13 cellular contexts compared by ENCODE assay signal in genomic region chr11:67034350-67034749, GRCh38. TPM values are rescaled to one million over a fixed set of nuclear protein-coding genes. Genes with fewer than 3 reads are reported as not detected.
A peak's percentile ranks its signal among the peaks of the same experiment; 100 is the strongest.
DNase-seq lines count a peak whose midpoint lies in the region; ATAC-seq and TF ChIP-seq lines count a peak whose summit lies in the region.
"Had no signal": no experiment of that assay in that cellular context is flagged by ENCODE, and none has a peak within 500 bp of the region (broad histone marks: within the 10 kb centered on the region; RNA-seq: fewer than 3 reads in every experiment).

No MANE protein-coding gene starts in this region.

- no peak for ATAC-seq in activated CD4-positive, alpha-beta T cell treated with anti-CD3 and anti-CD28 coated beads for 36 hours

- H3K4me3 ChIP-seq in AG04450 (ENCODE audit: low read depth, low read length) (no peak overlapping the region), OCI-LY3 (ENCODE audit: low read length) (peak overlapping the region; percentile 46), mesendoderm (ENCODE audit: low read length) (no peak overlapping the region)
- H3K4me3 ChIP-seq: HAP-1 had no signal

- intact Hi-C loops in activated CD4-positive, alpha-beta T cell treated with anti-CD3 and anti-CD28 coated beads for 36 hours (cut with DNase I, micrococcal nuclease): no loop called here

- POLR2A ChIA-PET in AG04450 (lab: Yijun Ruan, JAX): no interaction called here
- POLR2A ChIA-PET in activated CD4-positive, alpha-beta T cell treated with anti-CD3 and anti-CD28 coated beads for 36 hours (lab: Charles Lee): no interaction called here

- H3K9me3 ChIP-seq in AG04450 (ENCODE audit: control insufficient read depth, insufficient read depth, low read length): no peaks in the 10 kb centered on the region
- H3K9me3 ChIP-seq in OCI-LY3 (ENCODE audit: insufficient read depth, low read length): no peaks in the 10 kb centered on the region
- H3K9me3 ChIP-seq: HAP-1 had no signal

- no peak overlapping the region for H3K4ac ChIP-seq in mesendoderm (ENCODE audit: low read depth, low read length)

- H3K27me3 ChIP-seq in AG04450 (ENCODE audit: control insufficient read depth, insufficient read depth, low read length) (peaks cover 2% of the 10 kb centered on the region), OCI-LY3 (ENCODE audit: low read depth, low read length) (peaks cover 35% of the 10 kb centered on the region), mesendoderm (ENCODE audit: insufficient read depth, low read length, poor library complexity) (no peaks in the 10 kb centered on the region)

- H2AK5ac ChIP-seq in mesendoderm (ENCODE audit: low read length): no peak overlapping the region

- H3K79me2 ChIP-seq in OCI-LY3 (ENCODE audit: low read length) (no peaks in the 10 kb centered on the region), mesendoderm (ENCODE audit: control insufficient read depth, insufficient read depth, low read length) (no peaks in the 10 kb centered on the region)

- peak overlapping the region; percentile 21 for H3K27ac ChIP-seq in AG04450 (ENCODE audit: low read depth, low read length)
- H3K27ac ChIP-seq in OCI-LY3 (ENCODE audit: low read length): no peak overlapping the region
- H3K27ac ChIP-seq in mesendoderm (ENCODE audit: low read depth, low read length): no peak overlapping the region

- H3K9ac ChIP-seq in OCI-LY3 (ENCODE audit: low read length): no peak overlapping the region
- H3K9ac ChIP-seq in mesendoderm (ENCODE audit: low read length): no peak overlapping the region

- no CpG with 5 or more reads among the region's 6 CpGs for WGBS in mesendoderm (ENCODE audit: extremely low coverage, insufficient coverage, low lambda C conversion rate)

- H3K36me3 Mint-ChIP-seq in chondrocyte (ENCODE audit: low read depth) (no peaks in the 10 kb centered on the region), osteocyte (ENCODE audit: unreplicated experiment) (no peaks in the 10 kb centered on the region)
- no peaks in the 10 kb centered on the region for H3K36me3 Mint-ChIP-seq in activated CD4-positive, alpha-beta T cell treated with anti-CD3 and anti-CD28 coated beads for 36 hours (ENCODE audit: low read depth)
- H3K36me3 Mint-ChIP-seq in activated naive CD4-positive, alpha-beta T cell treated with anti-CD3 and anti-CD28 coated beads, Interleukin-2, amount 10 ng/mL, durations not matched to agents 7 days and 5 days: no peaks in the 10 kb centered on the region
- H3K36me3 Mint-ChIP-seq: IgD-negative memory B cell had no signal

- H2BK120ac ChIP-seq in mesendoderm (ENCODE audit: low read depth, low read length): no peak overlapping the region

- H2BK15ac ChIP-seq in mesendoderm (replicated peaks; ENCODE audit: low read depth): no peak overlapping the region

- CTCF ChIA-PET in AG04450 (lab: Charles Lee): no interaction called here
- CTCF ChIA-PET in activated CD4-positive, alpha-beta T cell treated with anti-CD3 and anti-CD28 coated beads for 36 hours (lab: Charles Lee): no interaction called here
- CTCF ChIA-PET in activated naive CD4-positive, alpha-beta T cell treated with anti-CD3 and anti-CD28 coated beads, Interleukin-2, amount 10 ng/mL, durations not matched to agents 7 days and 5 days (lab: Charles Lee): no interaction called here

- H3K4me1 ChIP-seq in OCI-LY3 (ENCODE audit: low read length) (peaks cover 56% of the 10 kb centered on the region), mesendoderm (ENCODE audit: control insufficient read depth, low read depth, low read length) (peaks cover 4% of the 10 kb centered on the region)
- H3K4me1 ChIP-seq: HAP-1 had no signal

- H4K5ac ChIP-seq in mesendoderm (ENCODE audit: low read length): no peak overlapping the region

- H3K36me3 ChIP-seq in OCI-LY3 (replicated peaks; ENCODE audit: low read depth, low read length) (no peaks in the 10 kb centered on the region), mesendoderm (ENCODE audit: control insufficient read depth, insufficient read depth, low read length) (no peaks in the 10 kb centered on the region)
- H3K36me3 ChIP-seq: HAP-1 had no signal

- no peaks in the 10 kb centered on the region for H3K27me3 Mint-ChIP-seq in chondrocyte (ENCODE audit: low read depth)
- no peaks in the 10 kb centered on the region for H3K27me3 Mint-ChIP-seq in osteocyte (ENCODE audit: unreplicated experiment)
- peaks cover 19% of the 10 kb centered on the region for H3K27me3 Mint-ChIP-seq in activated CD4-positive, alpha-beta T cell treated with anti-CD3 and anti-CD28 coated beads for 36 hours
- H3K27me3 Mint-ChIP-seq in activated naive CD4-positive, alpha-beta T cell treated with anti-CD3 and anti-CD28 coated beads, Interleukin-2, amount 10 ng/mL, durations not matched to agents 7 days and 5 days: peaks cover 73% of the 10 kb centered on the region

- DNase-seq in AG04450 (ENCODE audit: low read depth, low spot score): no peak
- no peak for DNase-seq in chondrocyte (ENCODE audit: low spot score)
- no peak for DNase-seq in osteocyte (ENCODE audit: extremely low spot score, unreplicated experiment)
- no peak for DNase-seq in activated CD4-positive, alpha-beta T cell treated with anti-CD3 and anti-CD28 coated beads for 36 hours
- DNase-seq in activated effector memory CD4-positive, alpha-beta T cell treated with Interleukin-2 at 50 U/mL for 16 hours: no peak
- DNase-seq in activated naive CD4-positive, alpha-beta T cell treated with anti-CD3 and anti-CD28 coated beads, Interleukin-2, amount 10 ng/mL, durations not matched to agents 7 days and 5 days: no peak
- no peak for DNase-seq in mesendoderm
- DNase-seq: NCI-H1417 treated with DMSO at 0.1 percent for 48 hours, NCI-H2029 treated with DMSO at 0.1 percent for 48 hours, NCI-H510A had no signal

- no peak overlapping the region for H3K18ac ChIP-seq in mesendoderm (ENCODE audit: low read length)

- H3K9me3 Mint-ChIP-seq in chondrocyte (ENCODE audit: low read depth) (no peaks in the 10 kb centered on the region), osteocyte (ENCODE audit: unreplicated experiment) (no peaks in the 10 kb centered on the region)
- no peaks in the 10 kb centered on the region for H3K9me3 Mint-ChIP-seq in activated CD4-positive, alpha-beta T cell treated with anti-CD3 and anti-CD28 coated beads for 36 hours (ENCODE audit: low read depth)
- H3K9me3 Mint-ChIP-seq in activated naive CD4-positive, alpha-beta T cell treated with anti-CD3 and anti-CD28 coated beads, Interleukin-2, amount 10 ng/mL, durations not matched to agents 7 days and 5 days: no peaks in the 10 kb centered on the region
- H3K9me3 Mint-ChIP-seq: IgD-negative memory B cell had no signal

- H3K4me3 Mint-ChIP-seq in chondrocyte (ENCODE audit: unreplicated experiment) (no peak overlapping the region), osteocyte (ENCODE audit: unreplicated experiment) (no peak overlapping the region)
- no peak overlapping the region for H3K4me3 Mint-ChIP-seq in activated CD4-positive, alpha-beta T cell treated with anti-CD3 and anti-CD28 coated beads for 36 hours
- no peak overlapping the region for H3K4me3 Mint-ChIP-seq in activated naive CD4-positive, alpha-beta T cell treated with anti-CD3 and anti-CD28 coated beads, Interleukin-2, amount 10 ng/mL, durations not matched to agents 7 days and 5 days
- H3K4me3 Mint-ChIP-seq: IgD-negative memory B cell had no signal

- H2BK5ac ChIP-seq in mesendoderm (ENCODE audit: low read length): no peak overlapping the region

- H3K23ac ChIP-seq in mesendoderm (ENCODE audit: low read length): no peak overlapping the region

- no peak overlapping the region for H4K8ac ChIP-seq in mesendoderm (ENCODE audit: low read depth, low read length)

- peak overlapping the region; percentile 98 for H3K27ac Mint-ChIP-seq in chondrocyte (ENCODE audit: unreplicated experiment)
- H3K27ac Mint-ChIP-seq in osteocyte (ENCODE audit: unreplicated experiment): peak overlapping the region; percentile 92
- H3K27ac Mint-ChIP-seq in activated CD4-positive, alpha-beta T cell treated with anti-CD3 and anti-CD28 coated beads for 36 hours: no peak overlapping the region
- no peak overlapping the region for H3K27ac Mint-ChIP-seq in activated naive CD4-positive, alpha-beta T cell treated with anti-CD3 and anti-CD28 coated beads, Interleukin-2, amount 10 ng/mL, durations not matched to agents 7 days and 5 days
- H3K27ac Mint-ChIP-seq: IgD-negative memory B cell had no signal

- H2AFZ ChIP-seq in OCI-LY3 (ENCODE audit: low read depth, low read length): no peak overlapping the region

- H3K4me2 ChIP-seq in OCI-LY3 (ENCODE audit: low read length) (peak overlapping the region; percentile 76), mesendoderm (ENCODE audit: low read length) (no peak overlapping the region)

- no peaks in the 10 kb centered on the region for H3K79me1 ChIP-seq in mesendoderm (ENCODE audit: low read length)

- no peak overlapping the region for H3K56ac ChIP-seq in mesendoderm (ENCODE audit: low read length)

- TF ChIP-seq CTCF in AG04450 (IDR thresholded peaks at IDR 0.05; ENCODE audit: low read depth, low read length) (no peak), OCI-LY3 (IDR thresholded peaks at IDR 0.05; ENCODE audit: low read depth, low read length) (no peak), chondrocyte (IDR thresholded peaks at IDR 0.05) (no peak), osteocyte (IDR thresholded peaks at IDR 0.05) (no peak)

- peaks cover 57% of the 10 kb centered on the region for H3K4me1 Mint-ChIP-seq in chondrocyte (ENCODE audit: low read depth)
- H3K4me1 Mint-ChIP-seq in osteocyte (ENCODE audit: unreplicated experiment): peaks cover 57% of the 10 kb centered on the region
- H3K4me1 Mint-ChIP-seq in activated CD4-positive, alpha-beta T cell treated with anti-CD3 and anti-CD28 coated beads for 36 hours: no peaks in the 10 kb centered on the region
- H3K4me1 Mint-ChIP-seq in activated naive CD4-positive, alpha-beta T cell treated with anti-CD3 and anti-CD28 coated beads, Interleukin-2, amount 10 ng/mL, durations not matched to agents 7 days and 5 days: no peaks in the 10 kb centered on the region

- H4K20me1 ChIP-seq in OCI-LY3 (ENCODE audit: insufficient read depth, low read length): no peaks in the 10 kb centered on the region

RNA-seq across cellular contexts. Expression of gene SYT12, which starts 11.4 kb away (rescaled TPM):
- polyA plus RNA-seq in AG04450 (2011; rRNA removed): 0.30 and 0.41 TPM in 2 replicates
- 0.09 and 0.46 TPM in 2 replicates for polyA minus RNA-seq in AG04450 (2011; rRNA and poly(A)+ RNA removed)
- 7.2 to 15.3 TPM (median 7.2 TPM) in 3 replicates for total RNA-seq in chondrocyte
- total RNA-seq in osteocyte: 1.4 and 1.7 TPM in 2 replicates
- under 1 TPM in 1 of 2 experiments, not detected in 1; 0.11 TPM for total RNA-seq in activated CD4-positive, alpha-beta T cell treated with anti-CD3 and anti-CD28 coated beads for 36 hours
- 0.37 TPM for polyA plus RNA-seq in mesendoderm (2013, experiment 1 of 2)
- 0.34 TPM for polyA plus RNA-seq in mesendoderm (2013, experiment 2 of 2)
- polyA plus RNA-seq: IgD-negative memory B cell had no signal

RNA-seq across cellular contexts. Expression of gene RHOD, which starts 22.3 kb away (rescaled TPM):
- polyA plus RNA-seq in AG04450 (2011; rRNA removed): 12.9 and 16.9 TPM in 2 replicates
- polyA minus RNA-seq in AG04450 (2011; rRNA and poly(A)+ RNA removed): 9.0 and 10.3 TPM in 2 replicates
- 17.4 to 26.5 TPM (median 26.0 TPM) in 3 replicates for total RNA-seq in chondrocyte
- 9.3 and 9.4 TPM in 2 replicates for total RNA-seq in osteocyte
- total RNA-seq in activated CD4-positive, alpha-beta T cell treated with anti-CD3 and anti-CD28 coated beads for 36 hours: under 1 TPM; 0.47 to 0.78 TPM
- polyA plus RNA-seq in mesendoderm (2013, experiment 1 of 2): 7.9 TPM
- 8.5 TPM for polyA plus RNA-seq in mesendoderm (2013, experiment 2 of 2)

RNA-seq across cellular contexts. Expression of gene C11orf86, which starts 59.2 kb away (rescaled TPM):
- polyA plus RNA-seq in AG04450 (2011; rRNA removed): not detected in 2 replicates
- polyA minus RNA-seq in AG04450 (2011; rRNA and poly(A)+ RNA removed): not detected in 2 replicates
- total RNA-seq in chondrocyte (not detected in 3 replicates), osteocyte (not detected in 2 replicates)
- total RNA-seq in activated CD4-positive, alpha-beta T cell treated with anti-CD3 and anti-CD28 coated beads for 36 hours: not detected
- polyA plus RNA-seq in mesendoderm (2013, experiment 1 of 2): 0.10 TPM
- polyA plus RNA-seq in mesendoderm (2013, experiment 2 of 2): 0.10 TPM
- polyA plus RNA-seq: IgD-negative memory B cell had no signal

Comparison
In these comparisons a context has a peak if more than half of its experiments do, and no peak if none do; other contexts are left out.
1. H3K27ac Mint-ChIP-seq: peak in chondrocyte (single experiment) and osteocyte (single experiment); none in activated CD4-positive, alpha-beta T cell treated with anti-CD3 and anti-CD28 coated beads for 36 hours (single experiment) and activated naive CD4-positive, alpha-beta T cell treated with anti-CD3 and anti-CD28 coated beads, Interleukin-2, amount 10 ng/mL, durations not matched to agents 7 days and 5 days (single experiment).